8 cellular contexts compared by ENCODE assay signal in genomic region chr15:67105065-67105951, GRCh38. TPM values are rescaled to one million over a fixed set of nuclear protein-coding genes. Genes with fewer than 3 reads are reported as not detected.
DNase-seq lines count a peak whose midpoint lies in the region; ATAC-seq and TF ChIP-seq lines count a peak whose summit lies in the region.

No MANE protein-coding gene starts in this region.

- H3K27me3 ChIP-seq in CD4-positive, alpha-beta T cell (ENCODE audit: control insufficient read depth, insufficient read depth, low read length) = no peaks in the 10 kb centered on the region
- H3K27me3 ChIP-seq in Panc1 (ENCODE audit: control insufficient read depth, insufficient read depth, low read length) = no peaks in the 10 kb centered on the region
- no peaks in the 10 kb centered on the region for H3K27me3 ChIP-seq in esophagus muscularis mucosa
- H3K27me3 ChIP-seq in osteoblast (ENCODE audit: insufficient read depth, low read length) = no peaks in the 10 kb centered on the region

- DNase-seq in CD4-positive, alpha-beta T cell = no peak
- DNase-seq in Panc1 (ENCODE audit: low read depth, low spot score) (no peak), esophagus muscularis mucosa (ENCODE audit: extremely low spot score) (no peak), osteoblast (ENCODE audit: insufficient read length, low spot score, missing footprints) (peak; percentile 90), substantia nigra (lab: John Stamatoyannopoulos, UW) (no peak), NCI-H446 treated with DMSO at 0.1 percent for 48 hours (lab: John Stamatoyannopoulos, UW) (no peak), NOMO-1 treated with dmso at 0.1 percent for 144 hours (lab: John Stamatoyannopoulos, UW; ENCODE audit: unreplicated experiment) (no peak)

- peaks cover 86% of the 10 kb centered on the region for H3K79me2 ChIP-seq in osteoblast (ENCODE audit: insufficient read depth, low read length)

- 44% methylated on average over 11 of the region's 11 CpGs for WGBS in esophagus muscularis mucosa

- POLR2A ChIA-PET in CD4-positive, alpha-beta T cell (lab: Charles Lee) = interaction anchor here (1.3 to 6.2 kb wide), 4 partner anchors 15 to 39 kb away, joined by 5 to 105 read pairs (median 6); partner anchors contain the start of gene SMAD3
- POLR2A ChIA-PET in Panc1 (lab: Charles Lee) = interaction anchor here (0.6 to 1.1 kb wide), 3 partner anchors 11 to 881 kb away, joined by 3 read pairs; no protein-coding TSS in a partner anchor

- intact Hi-C loops in CD4-positive, alpha-beta T cell (cut with DNase I, micrococcal nuclease) = loop anchor here in 1 of 2 experiments (2.0 kb wide), 2 partner anchors 15 to 29 kb away; no protein-coding TSS in a partner anchor
- intact Hi-C loops in Panc1 (cut with micrococcal nuclease; ENCODE audit: unreplicated experiment) = loop anchor here (5.0 kb wide), 1 partner anchor 42 kb away; no protein-coding TSS in a partner anchor
- intact Hi-C loops in esophagus muscularis mucosa (cut with DNase I) = no loop called here

- H3K9me3 ChIP-seq in CD4-positive, alpha-beta T cell (ENCODE audit: control insufficient read depth, low read length) = no peaks in the 10 kb centered on the region
- H3K9me3 ChIP-seq in Panc1 (ENCODE audit: control insufficient read depth, insufficient read depth, low read depth, low read length) (no peaks in the 10 kb centered on the region), esophagus muscularis mucosa (no peaks in the 10 kb centered on the region), osteoblast (ENCODE audit: low read depth, low read length) (no peaks in the 10 kb centered on the region)

- TF ChIP-seq CTCF in CD4-positive, alpha-beta T cell (IDR thresholded peaks at IDR 0.05) = no peak
- TF ChIP-seq CTCF in Panc1 (IDR thresholded peaks at IDR 0.05) (no peak), esophagus muscularis mucosa (IDR thresholded peaks at IDR 0.05) (peak in 2 of 3 experiments; percentile 16 to 35), osteoblast (IDR thresholded peaks at IDR 0.05; ENCODE audit: extremely low read depth, low read depth, low read length) (peak; percentile 11)

- CTCF ChIA-PET in CD4-positive, alpha-beta T cell (lab: Charles Lee) = no interaction called here
- CTCF ChIA-PET in Panc1 (lab: Charles Lee) = interaction anchor here (0.6 kb wide), 1 partner anchor 72 kb away, joined by 6 read pairs; no protein-coding TSS in a partner anchor

- peaks cover 100% of the 10 kb centered on the region for H3K4me1 ChIP-seq in Panc1 (ENCODE audit: control insufficient read depth, insufficient read depth, low read length)
- peaks cover 78 to 98% (median 94%) of the 10 kb centered on the region in 4 donors for H3K4me1 ChIP-seq in esophagus muscularis mucosa
- H3K4me1 ChIP-seq in osteoblast (ENCODE audit: insufficient read depth, low read length) = peaks cover 89% of the 10 kb centered on the region

- H3K4me1 Mint-ChIP-seq in CD4-positive, alpha-beta T cell (ENCODE audit: low read depth) = no peaks in the 10 kb centered on the region

- H3K36me3 ChIP-seq in Panc1 (ENCODE audit: control insufficient read depth, insufficient read depth, low read length) (no peaks in the 10 kb centered on the region; the same call in 1 of the 2 replicates), esophagus muscularis mucosa (no peaks in the 10 kb centered on the region), osteoblast (ENCODE audit: insufficient read depth, low read length) (peaks cover 45% of the 10 kb centered on the region)

- peak overlapping the region; percentile 51 for H3K4me3 Mint-ChIP-seq in CD4-positive, alpha-beta T cell

- BruUV-seq in Panc1 (replicated peaks; lab: Mats Ljungman, UMichigan) = no TSS peak

- no peak for ATAC-seq in CD4-positive, alpha-beta T cell (ENCODE audit: poor library complexity)
- ATAC-seq in Panc1 = peak; percentile 17
- ATAC-seq in HG02759 (IDR thresholded peaks at IDR 0.05; ENCODE audit: unreplicated experiment) = no peak

- H3K9me3 Mint-ChIP-seq in CD4-positive, alpha-beta T cell = no peaks in the 10 kb centered on the region

- H3K27me3 Mint-ChIP-seq in CD4-positive, alpha-beta T cell = no peaks in the 10 kb centered on the region

- H3K4me3 ChIP-seq in Panc1 (ENCODE audit: low read depth in 2 of 2, low read length in 2 of 2) = no peak overlapping the region
- H3K4me3 ChIP-seq in esophagus muscularis mucosa = no peak overlapping the region
- no peak overlapping the region for H3K4me3 ChIP-seq in osteoblast (ENCODE audit: insufficient read depth, low read length)

- in situ Hi-C loops in Panc1 (cut with HindIII; ENCODE audit: low pct_unique_long_range_greater_than_20kb, low sequenced_read_pairs) = no loop called here

- H3K4me2 ChIP-seq in osteoblast (ENCODE audit: insufficient read depth, low read length) = peak overlapping the region; percentile 35

- TF ChIP-seq EP300 in esophagus muscularis mucosa (IDR thresholded peaks at IDR 0.05) = peak; percentile 28

- peak overlapping the region; percentile 56 for H3K27ac Mint-ChIP-seq in CD4-positive, alpha-beta T cell

- no peak for TF ChIP-seq POLR2A in esophagus muscularis mucosa (IDR thresholded peaks at IDR 0.05; ENCODE audit: low read depth)

- no peak overlapping the region for H3K27ac ChIP-seq in CD4-positive, alpha-beta T cell (ENCODE audit: low read depth, low read length)
- H3K27ac ChIP-seq in Panc1 (ENCODE audit: low read length) (peak overlapping the region; percentile 100), esophagus muscularis mucosa (replicated peaks in 1 of 4) (peak overlapping the region; percentile 79 to 88 (median 83)), osteoblast (ENCODE audit: low read depth, low read length) (peak overlapping the region; percentile 99), substantia nigra (ENCODE audit: low read depth, low read length, poor library complexity, severe bottlenecking) (no peak overlapping the region)

- no peak overlapping the region for H2AFZ ChIP-seq in osteoblast (ENCODE audit: low read length)

- H4K20me1 ChIP-seq in osteoblast (ENCODE audit: insufficient read depth, low read length) = peaks cover 3% of the 10 kb centered on the region

- peaks cover 4% of the 10 kb centered on the region for H3K36me3 Mint-ChIP-seq in CD4-positive, alpha-beta T cell (ENCODE audit: low read depth)

RNA-seq across cellular contexts. Expression of gene SMAD3, which starts 39.9 kb away (rescaled TPM):
- 10 to 100 TPM; 30.0 to 31.0 TPM for total RNA-seq in CD4-positive, alpha-beta T cell
- total RNA-seq in Panc1 (2021; ENCODE audit: unreplicated experiment) (394 TPM), esophagus muscularis mucosa (10 to 100 TPM; 21.2 to 32.3 (median 24.2) TPM), osteoblast (41.8 and 60.1 TPM in 2 replicates)
- 255 TPM for polyA plus RNA-seq in Panc1 (2012; ENCODE audit: insufficient read length)

Comparison
In these comparisons a context has a peak if more than half of its experiments do, and no peak if none do; other contexts are left out.
1. H3K27ac ChIP-seq: peak in Panc1 (single experiment), esophagus muscularis mucosa (4 of 4) and osteoblast (single experiment); none in CD4-positive, alpha-beta T cell (single experiment) and substantia nigra (single experiment).
2. CTCF ChIP-seq: peak in esophagus muscularis mucosa (2 of 3) and osteoblast (single experiment); none in CD4-positive, alpha-beta T cell (single experiment) and Panc1 (single experiment).